1 cellular context compared by ENCODE assay signal in the genomic region with DNA sequence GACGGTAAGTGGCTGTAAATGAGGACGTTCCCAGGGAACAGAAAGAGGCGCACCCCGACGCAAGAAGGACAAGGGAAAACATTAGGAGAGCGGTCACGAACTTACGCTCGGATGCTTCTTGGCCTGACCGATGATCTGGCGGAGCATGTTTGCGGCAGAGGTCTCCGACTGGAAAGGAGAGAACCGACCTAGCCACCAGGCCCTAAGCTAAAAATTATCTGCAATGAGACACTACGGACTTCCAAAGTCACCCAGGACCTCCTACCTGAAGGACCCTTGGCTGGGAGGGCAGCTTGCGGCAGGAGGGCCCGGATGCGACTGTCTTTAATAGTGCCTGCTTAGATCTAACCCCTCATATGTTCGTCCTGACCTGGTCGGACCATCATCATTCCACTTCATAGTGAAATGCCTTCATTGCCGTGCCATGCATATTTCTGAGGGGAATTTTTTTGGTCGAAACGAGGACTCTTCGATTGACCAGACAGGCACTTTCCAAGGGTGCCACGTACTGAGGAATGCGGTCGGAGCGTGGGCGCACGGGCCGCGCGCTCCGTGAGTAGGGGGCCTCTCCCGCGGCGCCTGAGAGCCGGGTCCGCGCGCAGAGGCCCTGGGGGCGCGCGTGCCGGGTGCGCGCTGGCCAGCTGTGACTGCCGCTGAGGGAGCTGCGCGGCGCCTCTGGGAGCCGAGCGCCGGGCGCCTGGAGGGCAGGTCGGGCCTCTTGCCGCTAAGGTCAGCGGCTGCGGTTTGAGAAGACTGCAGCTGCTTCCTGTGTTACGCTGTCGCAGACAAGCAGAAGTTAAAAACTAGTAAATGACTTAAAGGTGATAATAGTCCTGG.
TF ChIP-seq lines count a peak whose summit lies in the region.

No MANE protein-coding gene starts in this region.

TF ChIP-seq in HepG2, 621 proteins besides CTCF, POLR2A, EP300 and RAD21 (continued from another document and continues in another):
- peak; percentile 59; the same call in 1 of the 2 replicates for TF ChIP-seq ZNF724P (CRISPR knock-in tag; IDR thresholded peaks at IDR 0.05; ENCODE audit: borderline replicate concordance)
- TF ChIP-seq ADNP (CRISPR knock-in tag; IDR thresholded peaks at IDR 0.05) = no peak
- TF ChIP-seq CENPT (CRISPR knock-in tag; IDR thresholded peaks at IDR 0.05; ENCODE audit: low read depth) = no peak
- no peak for TF ChIP-seq EED (CRISPR knock-in tag; IDR thresholded peaks at IDR 0.05)
- no peak for TF ChIP-seq TCF7 (IDR thresholded peaks at IDR 0.05; ENCODE audit: low read depth)
- 0 out of 2 replicates have a peak, but pooled peaks have one; percentile 12 for TF ChIP-seq NAIF1 (CRISPR knock-in tag; IDR thresholded peaks at IDR 0.05; ENCODE audit: borderline replicate concordance)
- no peak for TF ChIP-seq ZFP36 (IDR thresholded peaks at IDR 0.05; ENCODE audit: borderline replicate concordance, low read depth, low read length, partially characterized antibody)
- no peak for TF ChIP-seq HNF4G (IDR thresholded peaks at IDR 0.05; ENCODE audit: borderline replicate concordance, low read depth, low read length)
- no peak for TF ChIP-seq HNF4G (CRISPR knock-in tag; IDR thresholded peaks at IDR 0.05; ENCODE audit: borderline replicate concordance, low read depth)
- TF ChIP-seq NBN (conservative IDR thresholded peaks at IDR 0.05) = no peak
- TF ChIP-seq, protein P1, sequence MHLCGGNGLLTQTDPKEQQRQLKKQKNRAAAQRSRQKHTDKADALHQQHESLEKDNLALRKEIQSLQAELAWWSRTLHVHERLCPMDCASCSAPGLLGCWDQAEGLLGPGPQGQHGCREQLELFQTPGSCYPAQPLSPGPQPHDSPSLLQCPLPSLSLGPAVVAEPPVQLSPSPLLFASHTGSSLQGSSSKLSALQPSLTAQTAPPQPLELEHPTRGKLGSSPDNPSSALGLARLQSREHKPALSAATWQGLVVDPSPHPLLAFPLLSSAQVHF (CRISPR knock-in tag; IDR thresholded peaks at IDR 0.05) = no peak
- TF ChIP-seq, protein P2, sequence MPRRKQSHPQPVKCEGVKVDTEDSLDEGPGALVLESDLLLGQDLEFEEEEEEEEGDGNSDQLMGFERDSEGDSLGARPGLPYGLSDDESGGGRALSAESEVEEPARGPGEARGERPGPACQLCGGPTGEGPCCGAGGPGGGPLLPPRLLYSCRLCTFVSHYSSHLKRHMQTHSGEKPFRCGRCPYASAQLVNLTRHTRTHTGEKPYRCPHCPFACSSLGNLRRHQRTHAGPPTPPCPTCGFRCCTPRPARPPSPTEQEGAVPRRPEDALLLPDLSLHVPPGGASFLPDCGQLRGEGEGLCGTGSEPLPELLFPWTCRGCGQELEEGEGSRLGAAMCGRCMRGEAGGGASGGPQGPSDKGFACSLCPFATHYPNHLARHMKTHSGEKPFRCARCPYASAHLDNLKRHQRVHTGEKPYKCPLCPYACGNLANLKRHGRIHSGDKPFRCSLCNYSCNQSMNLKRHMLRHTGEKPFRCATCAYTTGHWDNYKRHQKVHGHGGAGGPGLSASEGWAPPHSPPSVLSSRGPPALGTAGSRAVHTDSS (CRISPR knock-in tag; conservative IDR thresholded peaks at IDR 0.05) = 0 out of 2 replicates have a peak, but pooled peaks have one; percentile 70
- TF ChIP-seq SALL2 (CRISPR knock-in tag; IDR thresholded peaks at IDR 0.05) = peak; percentile 90
- TF ChIP-seq MIXL1 (CRISPR knock-in tag; IDR thresholded peaks at IDR 0.05) = peak; percentile 68
- TF ChIP-seq, protein P3, sequence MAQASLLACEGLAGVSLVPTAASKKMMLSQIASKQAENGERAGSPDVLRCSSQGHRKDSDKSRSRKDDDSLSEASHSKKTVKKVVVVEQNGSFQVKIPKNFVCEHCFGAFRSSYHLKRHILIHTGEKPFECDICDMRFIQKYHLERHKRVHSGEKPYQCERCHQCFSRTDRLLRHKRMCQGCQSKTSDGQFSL (CRISPR knock-in tag; IDR thresholded peaks at IDR 0.05) = 0 out of 2 replicates have a peak, but pooled peaks have one; percentile 28
- no peak for TF ChIP-seq SP140L (CRISPR knock-in tag; IDR thresholded peaks at IDR 0.05; ENCODE audit: borderline replicate concordance)
- peak; percentile 67; the same call in 1 of the 2 replicates for TF ChIP-seq MXD4 (CRISPR knock-in tag; IDR thresholded peaks at IDR 0.05)
- no peak for TF ChIP-seq RELA (CRISPR knock-in tag; IDR thresholded peaks at IDR 0.05)
- TF ChIP-seq TRIM24 (CRISPR knock-in tag; IDR thresholded peaks at IDR 0.05) = no peak
- TF ChIP-seq PAWR (CRISPR knock-in tag; IDR thresholded peaks at IDR 0.05; ENCODE audit: borderline replicate concordance) = no peak
- TF ChIP-seq, protein P4, sequence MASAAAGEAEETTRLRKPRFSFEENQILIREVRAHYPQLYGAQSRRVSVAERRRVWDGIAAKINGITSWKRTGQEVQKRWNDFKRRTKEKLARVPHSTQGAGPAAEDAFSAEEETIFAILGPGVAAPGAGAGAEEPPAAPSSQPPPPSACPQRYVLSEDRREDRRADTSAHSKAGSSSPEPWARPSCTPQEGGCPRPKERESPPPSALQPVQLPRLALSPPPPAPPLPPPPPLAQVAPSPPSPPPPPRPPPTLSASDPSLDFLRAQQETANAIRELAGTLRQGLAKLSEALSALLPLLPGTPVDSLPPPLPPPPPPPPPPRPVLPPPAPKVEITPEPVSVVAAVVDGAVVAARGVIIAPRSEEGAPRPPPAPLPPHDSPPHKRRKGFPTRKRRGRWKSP (CRISPR knock-in tag; IDR thresholded peaks at IDR 0.05) = 0 out of 2 replicates have a peak, but pooled peaks have one; percentile 52
- no peak for TF ChIP-seq ZBTB3 (CRISPR knock-in tag; IDR thresholded peaks at IDR 0.05; ENCODE audit: borderline replicate concordance, low read depth)
- TF ChIP-seq MEIS2 (CRISPR knock-in tag; IDR thresholded peaks at IDR 0.05) = peak; percentile 38; the same call in 1 of the 2 replicates
- TF ChIP-seq EHMT2 (IDR thresholded peaks at IDR 0.05; ENCODE audit: borderline replicate concordance, low read depth, low read length) = no peak
- TF ChIP-seq LCORL (IDR thresholded peaks at IDR 0.05) = 0 out of 2 replicates have a peak, but pooled peaks have one; percentile 34
- TF ChIP-seq LCORL (CRISPR knock-in tag; IDR thresholded peaks at IDR 0.05) = no peak; the same call in 1 of the 2 replicates
- TF ChIP-seq, protein P5, sequence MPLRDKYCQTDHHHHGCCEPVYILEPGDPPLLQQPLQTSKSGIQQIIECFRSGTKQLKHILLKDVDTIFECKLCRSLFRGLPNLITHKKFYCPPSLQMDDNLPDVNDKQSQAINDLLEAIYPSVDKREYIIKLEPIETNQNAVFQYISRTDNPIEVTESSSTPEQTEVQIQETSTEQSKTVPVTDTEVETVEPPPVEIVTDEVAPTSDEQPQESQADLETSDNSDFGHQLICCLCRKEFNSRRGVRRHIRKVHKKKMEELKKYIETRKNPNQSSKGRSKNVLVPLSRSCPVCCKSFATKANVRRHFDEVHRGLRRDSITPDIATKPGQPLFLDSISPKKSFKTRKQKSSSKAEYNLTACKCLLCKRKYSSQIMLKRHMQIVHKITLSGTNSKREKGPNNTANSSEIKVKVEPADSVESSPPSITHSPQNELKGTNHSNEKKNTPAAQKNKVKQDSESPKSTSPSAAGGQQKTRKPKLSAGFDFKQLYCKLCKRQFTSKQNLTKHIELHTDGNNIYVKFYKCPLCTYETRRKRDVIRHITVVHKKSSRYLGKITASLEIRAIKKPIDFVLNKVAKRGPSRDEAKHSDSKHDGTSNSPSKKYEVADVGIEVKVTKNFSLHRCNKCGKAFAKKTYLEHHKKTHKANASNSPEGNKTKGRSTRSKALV (CRISPR knock-in tag; IDR thresholded peaks at IDR 0.05) = peak; percentile 82
- peak; percentile 67; the same call in 2 of the 3 replicates for TF ChIP-seq MXI1 (IDR thresholded peaks at IDR 0.05; ENCODE audit: borderline replicate concordance, low read depth, low read length)
- peak; percentile 19; the same call in 1 of the 2 replicates for TF ChIP-seq ELF3 (CRISPR knock-in tag; IDR thresholded peaks at IDR 0.05)
- no peak for TF ChIP-seq ZNF678 (CRISPR knock-in tag; IDR thresholded peaks at IDR 0.05)
- TF ChIP-seq FOXJ3 (CRISPR knock-in tag; IDR thresholded peaks at IDR 0.05; ENCODE audit: borderline replicate concordance) = no peak; the same call in 1 of the 2 replicates
- no peak for TF ChIP-seq SETDB1 (CRISPR knock-in tag; IDR thresholded peaks at IDR 0.05; ENCODE audit: borderline replicate concordance)
- peak; percentile 28; the same call in 1 of the 2 replicates for TF ChIP-seq GATAD2A (CRISPR knock-in tag; IDR thresholded peaks at IDR 0.05)
- no peak for TF ChIP-seq ZNF713 (CRISPR knock-in tag; IDR thresholded peaks at IDR 0.05)
- TF ChIP-seq, protein P6, sequence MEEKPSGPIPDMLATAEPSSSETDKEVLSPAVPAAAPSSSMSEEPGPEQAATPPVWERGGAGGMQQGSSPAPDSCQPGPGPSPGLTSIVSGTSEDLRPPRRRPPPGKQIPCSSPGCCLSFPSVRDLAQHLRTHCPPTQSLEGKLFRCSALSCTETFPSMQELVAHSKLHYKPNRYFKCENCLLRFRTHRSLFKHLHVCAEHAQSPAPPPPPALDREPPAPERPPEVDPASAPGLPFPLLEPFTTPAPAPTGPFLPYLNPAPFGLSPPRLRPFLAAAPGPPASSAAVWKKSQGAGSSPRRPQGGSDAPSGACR (CRISPR knock-in tag; IDR thresholded peaks at IDR 0.05) = no peak
- TF ChIP-seq NFE2L2 (IDR thresholded peaks at IDR 0.05; ENCODE audit: low read length) = no peak
- no peak for TF ChIP-seq ZEB1 (IDR thresholded peaks at IDR 0.05; ENCODE audit: insufficient replicate concordance, low read depth)
- peak; percentile 75; the same call in 1 of the 2 replicates for TF ChIP-seq SATB2 (CRISPR knock-in tag; IDR thresholded peaks at IDR 0.05)
- TF ChIP-seq JARID2 (CRISPR knock-in tag; IDR thresholded peaks at IDR 0.05; ENCODE audit: insufficient replicate concordance) = no peak
- TF ChIP-seq ELF1 (CRISPR knock-in tag; IDR thresholded peaks at IDR 0.05) = peak; percentile 33
- TF ChIP-seq, protein P7, sequence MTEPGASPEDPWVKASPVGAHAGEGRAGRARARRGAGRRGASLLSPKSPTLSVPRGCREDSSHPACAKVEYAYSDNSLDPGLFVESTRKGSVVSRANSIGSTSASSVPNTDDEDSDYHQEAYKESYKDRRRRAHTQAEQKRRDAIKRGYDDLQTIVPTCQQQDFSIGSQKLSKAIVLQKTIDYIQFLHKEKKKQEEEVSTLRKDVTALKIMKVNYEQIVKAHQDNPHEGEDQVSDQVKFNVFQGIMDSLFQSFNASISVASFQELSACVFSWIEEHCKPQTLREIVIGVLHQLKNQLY (CRISPR knock-in tag; IDR thresholded peaks at IDR 0.05) = no peak; the same call in 1 of the 2 replicates
- TF ChIP-seq CHCHD3 (CRISPR knock-in tag; IDR thresholded peaks at IDR 0.05) = no peak
- TF ChIP-seq ZNF773 (CRISPR knock-in tag; IDR thresholded peaks at IDR 0.05; ENCODE audit: borderline replicate concordance) = no peak
- peak; percentile 58; the same call in 1 of the 2 replicates for TF ChIP-seq HDAC2 (CRISPR knock-in tag; IDR thresholded peaks at IDR 0.05)
- TF ChIP-seq ZNF350 (CRISPR knock-in tag; IDR thresholded peaks at IDR 0.05; ENCODE audit: borderline replicate concordance, low read depth) = peak; percentile 63; the same call in 1 of the 2 replicates
- TF ChIP-seq ESRRA (CRISPR knock-in tag; IDR thresholded peaks at IDR 0.05; ENCODE audit: low read depth) = peak; percentile 12
- TF ChIP-seq ZNF782 (CRISPR knock-in tag; IDR thresholded peaks at IDR 0.05; ENCODE audit: borderline replicate concordance) = peak; percentile 67; the same call in 1 of the 2 replicates
- TF ChIP-seq RXRA (CRISPR knock-in tag; IDR thresholded peaks at IDR 0.05) = peak; percentile 59; the same call in 1 of the 2 replicates
- no peak; the same call in 1 of the 2 replicates for TF ChIP-seq ZNF121 (CRISPR knock-in tag; IDR thresholded peaks at IDR 0.05)
- no peak for TF ChIP-seq ATF7 (IDR thresholded peaks at IDR 0.05)
- no peak for TF ChIP-seq ATF7 (CRISPR knock-in tag; IDR thresholded peaks at IDR 0.05)
- no peak for TF ChIP-seq ZNF496 (CRISPR knock-in tag; IDR thresholded peaks at IDR 0.05; ENCODE audit: insufficient replicate concordance)
- no peak for TF ChIP-seq ZNF83 (CRISPR knock-in tag; IDR thresholded peaks at IDR 0.05; ENCODE audit: borderline replicate concordance)
- peak; percentile 37; the same call in 1 of the 2 replicates for TF ChIP-seq ZMYM3 (CRISPR knock-in tag; IDR thresholded peaks at IDR 0.05)
- peak; percentile 20; the same call in 1 of the 2 replicates for TF ChIP-seq ZNF790 (CRISPR knock-in tag; IDR thresholded peaks at IDR 0.05; ENCODE audit: borderline replicate concordance)
- peak; percentile 51; the same call in 1 of the 2 replicates for TF ChIP-seq NR2C2 (CRISPR knock-in tag; IDR thresholded peaks at IDR 0.05; ENCODE audit: borderline replicate concordance)
- TF ChIP-seq KLF9 (CRISPR knock-in tag; IDR thresholded peaks at IDR 0.05; ENCODE audit: low read depth) = no peak
- no peak for TF ChIP-seq DPF2 (CRISPR knock-in tag; IDR thresholded peaks at IDR 0.05; ENCODE audit: borderline replicate concordance, low read depth)
- TF ChIP-seq ETV5 (CRISPR knock-in tag; IDR thresholded peaks at IDR 0.05; ENCODE audit: borderline replicate concordance) = peak; percentile 33; the same call in 1 of the 2 replicates
- no peak for TF ChIP-seq ZNF674 (CRISPR knock-in tag; IDR thresholded peaks at IDR 0.05; ENCODE audit: low read depth)
- TF ChIP-seq ZNF761 (CRISPR knock-in tag; conservative IDR thresholded peaks at IDR 0.05) = peak; percentile 85; the same call in 1 of the 2 replicates
- no peak for TF ChIP-seq SCMH1 (CRISPR knock-in tag; IDR thresholded peaks at IDR 0.05; ENCODE audit: borderline replicate concordance)
- TF ChIP-seq, protein P8, sequence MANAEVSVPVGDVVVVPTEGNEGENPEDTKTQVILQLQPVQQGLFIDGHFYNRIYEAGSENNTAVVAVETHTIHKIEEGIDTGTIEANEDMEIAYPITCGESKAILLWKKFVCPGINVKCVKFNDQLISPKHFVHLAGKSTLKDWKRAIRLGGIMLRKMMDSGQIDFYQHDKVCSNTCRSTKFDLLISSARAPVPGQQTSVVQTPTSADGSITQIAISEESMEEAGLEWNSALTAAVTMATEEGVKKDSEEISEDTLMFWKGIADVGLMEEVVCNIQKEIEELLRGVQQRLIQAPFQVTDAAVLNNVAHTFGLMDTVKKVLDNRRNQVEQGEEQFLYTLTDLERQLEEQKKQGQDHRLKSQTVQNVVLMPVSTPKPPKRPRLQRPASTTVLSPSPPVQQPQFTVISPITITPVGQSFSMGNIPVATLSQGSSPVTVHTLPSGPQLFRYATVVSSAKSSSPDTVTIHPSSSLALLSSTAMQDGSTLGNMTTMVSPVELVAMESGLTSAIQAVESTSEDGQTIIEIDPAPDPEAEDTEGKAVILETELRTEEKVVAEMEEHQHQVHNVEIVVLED (CRISPR knock-in tag; IDR thresholded peaks at IDR 0.05; ENCODE audit: borderline replicate concordance) = peak; percentile 76; the same call in 1 of the 2 replicates
- peak; percentile 36 for TF ChIP-seq U2AF1 (optimal IDR thresholded peaks at IDR 0.05; ENCODE audit: low read depth, low read length)
- peak; percentile 52; the same call in 1 of the 2 replicates for TF ChIP-seq ZFP1 (CRISPR knock-in tag; IDR thresholded peaks at IDR 0.05)
- peak; percentile 66 for TF ChIP-seq ISL2 (CRISPR knock-in tag; IDR thresholded peaks at IDR 0.05)
